ENCODE assay signal across 8 cellular contexts in genomic region chr10:5584895-5585516, GRCh38.
DNase-seq lines count a peak whose midpoint lies in the region; ATAC-seq and TF ChIP-seq lines count a peak whose summit lies in the region.

No MANE protein-coding gene starts in this region.

- intact Hi-C loops in stomach (cut with DNase I; ENCODE audit: low total_unique reads), result no loop called here

- no peak overlapping the region for H3K4me3 Mint-ChIP-seq in neural crest cell

- TF ChIP-seq CTCF in neural crest cell (conservative IDR thresholded peaks at IDR 0.05) (no peak), stomach (IDR thresholded peaks at IDR 0.05) (no peak), WERI-Rb-1 (IDR thresholded peaks at IDR 0.05; ENCODE audit: low read depth, low read length) (no peak)

- H3K27me3 Mint-ChIP-seq in neural crest cell (ENCODE audit: low read depth), result no peaks in the 10 kb centered on the region

- no peak for TF ChIP-seq EP300 in stomach (IDR thresholded peaks at IDR 0.05)

- no peak overlapping the region for H3K4me3 ChIP-seq in adipocyte (ENCODE audit: low read length)
- H3K4me3 ChIP-seq in stomach, result no peak overlapping the region
- no peak overlapping the region for H3K4me3 ChIP-seq in WERI-Rb-1 (ENCODE audit: low read depth, low read length)

- peaks cover 7% of the 10 kb centered on the region for H3K9me3 ChIP-seq in adipocyte (ENCODE audit: control insufficient read depth, low read length)
- peaks cover 0 to 7% (median 3%) of the 10 kb centered on the region in 4 donors for H3K9me3 ChIP-seq in stomach
- no peaks in the 10 kb centered on the region for H3K9me3 ChIP-seq in WERI-Rb-1 (ENCODE audit: severe bottlenecking)

- no peak overlapping the region for H3K9ac ChIP-seq in adipocyte (ENCODE audit: low read length)

- H3K4me1 ChIP-seq in adipocyte (ENCODE audit: control insufficient read depth, insufficient read depth, low read length), result peaks cover 9% of the 10 kb centered on the region
- H3K4me1 ChIP-seq in stomach, result peaks cover 0 to 28% (median 12%) of the 10 kb centered on the region in 4 donors

- H3K36me3 ChIP-seq in adipocyte (ENCODE audit: control insufficient read depth, insufficient read depth, low read length, severe bottlenecking) (no peaks in the 10 kb centered on the region), stomach (no peaks in the 10 kb centered on the region), WERI-Rb-1 (no peaks in the 10 kb centered on the region)

- peaks cover 2% of the 10 kb centered on the region for H3K9me3 Mint-ChIP-seq in neural crest cell

- TF ChIP-seq POLR2A in stomach (IDR thresholded peaks at IDR 0.05), result no peak

- DNase-seq in adipocyte (ENCODE audit: low read depth) (peak; percentile 67), neural crest cell (ENCODE audit: low read depth, low spot score) (no peak), stomach (no peak), T-helper 2 cell (no peak), WERI-Rb-1 (no peak)
- DNase-seq in activated CD4-positive, alpha-beta T cell treated with anti-CD3 and anti-CD28 coated beads for 4 hours, result no peak

- ATAC-seq in GM18517 (IDR thresholded peaks at IDR 0.05; ENCODE audit: unreplicated experiment) (peak; percentile 33), HG02763 (IDR thresholded peaks at IDR 0.05; ENCODE audit: unreplicated experiment) (peak; percentile 39)

- WGBS in stomach, 5 donors, result 70 to 85% (median 83%) methylated on average over 9 to 10 of the region's 10 CpGs

- H3K27me3 ChIP-seq in adipocyte (replicated peaks; ENCODE audit: control insufficient read depth, insufficient read depth, low read length) (no peaks in the 10 kb centered on the region), stomach (peaks cover 0 to 3% (median 0%) of the 10 kb centered on the region in 3 donors), WERI-Rb-1 (ENCODE audit: insufficient read depth, low read depth, severe bottlenecking) (no peaks in the 10 kb centered on the region)

- H3K27ac Mint-ChIP-seq in neural crest cell (ENCODE audit: unreplicated experiment), result peak overlapping the region; percentile 35

- H3K4me1 Mint-ChIP-seq in neural crest cell, result peaks cover 51% of the 10 kb centered on the region

- no peaks in the 10 kb centered on the region for H3K36me3 Mint-ChIP-seq in neural crest cell (ENCODE audit: low read depth)

- H3K27ac ChIP-seq in stomach (no peak overlapping the region), WERI-Rb-1 (no peak overlapping the region)
